ENCODE assay signal across 7 cellular contexts in genomic region chr1:11162752-11163151, GRCh38. TPM values are rescaled to one million over a fixed set of nuclear protein-coding genes. Genes with fewer than 3 reads are reported as not detected.
"Had no signal": no experiment of that assay in that cellular context is flagged by ENCODE, and none has a peak within 500 bp of the region (broad histone marks: within the 10 kb centered on the region; RNA-seq: fewer than 3 reads in every experiment).

No MANE protein-coding gene starts in this region.

RNA-seq across cellular contexts. Expression of gene ANGPTL7, which starts 26.4 kb away (rescaled TPM):
- total RNA-seq: OCI-LY7, PC-3, PC-9, RPMI7951, SJCRH30, SJSA1, SK-MEL-5 had no signal
